ENCODE assay signal across 8 cellular contexts in the genomic region with DNA sequence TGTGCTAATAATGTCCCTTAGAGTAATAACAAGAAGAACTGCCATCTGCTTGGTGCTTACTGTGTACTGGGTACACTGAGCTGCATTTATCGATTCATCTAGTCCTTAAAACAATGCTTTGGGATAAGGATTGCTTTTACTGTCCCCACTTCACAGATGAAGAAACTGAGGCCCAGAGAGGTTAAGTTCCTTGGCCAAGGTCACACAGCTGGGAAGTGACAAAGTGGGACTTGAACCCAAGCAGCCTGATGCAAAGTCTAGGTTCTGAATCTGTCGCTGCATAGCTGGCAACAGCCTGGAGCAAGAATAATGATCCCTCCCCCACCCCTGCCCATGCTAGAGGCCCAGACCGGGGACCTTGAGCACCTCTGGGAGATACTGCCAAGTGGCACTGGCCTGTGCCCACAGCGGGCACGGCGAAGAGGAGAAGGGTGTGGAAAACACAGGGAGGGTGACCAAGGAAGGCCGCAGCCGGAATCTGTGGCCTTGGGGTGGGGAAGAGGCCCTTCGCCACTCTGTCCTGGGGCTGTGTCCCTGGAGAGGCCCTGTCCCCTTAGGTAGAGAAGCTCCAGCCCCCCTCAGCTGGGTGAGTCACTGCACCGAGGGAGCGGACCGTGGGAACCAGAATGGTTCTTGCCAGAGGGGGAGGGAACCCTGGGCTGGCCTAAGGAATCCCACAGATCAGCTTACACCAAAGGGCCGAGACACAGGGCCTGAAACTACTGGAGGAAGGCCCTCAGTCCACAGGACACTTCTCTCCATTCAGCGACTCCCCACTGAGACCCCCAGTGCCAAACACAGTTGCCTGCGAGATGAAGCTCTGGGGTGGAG. TPM values are rescaled to one million over a fixed set of nuclear protein-coding genes. Genes with fewer than 3 reads are reported as not detected.
DNase-seq lines count a peak whose midpoint lies in the region; ATAC-seq and TF ChIP-seq lines count a peak whose summit lies in the region.

No MANE protein-coding gene starts in this region.

- POLR2A ChIA-PET in HEK293 (lab: Yijun Ruan, JAX), result no interaction called here

- no peak for TF ChIP-seq CTCF in HEK293 (tag by site-specific recombination; IDR thresholded peaks at IDR 0.05)
- TF ChIP-seq CTCF in testis (IDR thresholded peaks at IDR 0.05), result no peak

- ATAC-seq in HG03457 (IDR thresholded peaks at IDR 0.05; ENCODE audit: unreplicated experiment), result no peak
- no peak for ATAC-seq in GM19324 (IDR thresholded peaks at IDR 0.05; ENCODE audit: low FRiP score, unreplicated experiment)

- DNase-seq in brain pericyte (ENCODE audit: low read depth, low spot score), result peak; percentile 91
- DNase-seq in kidney glomerular epithelial cell (lab: John Stamatoyannopoulos, UW), result peak; percentile 43
- DNase-seq in testis, result peak; percentile 77
- DNase-seq in GM19238 (ENCODE audit: insufficient read length, low spot score), result no peak
- no peak for DNase-seq in NCI-H2107 (lab: John Stamatoyannopoulos, UW)

- H3K36me3 ChIP-seq in HEK293 (ENCODE audit: control insufficient read depth in 2 of 2, insufficient read depth in 1 of 2, low read length in 2 of 2), result no peaks in the 10 kb centered on the region
- H3K36me3 ChIP-seq in testis (ENCODE audit: low read depth, missing control alignments), result no peaks in the 10 kb centered on the region

- CTCF ChIA-PET in HEK293 (lab: Yijun Ruan, JAX), result interaction anchor here (0.6 to 1.1 kb wide), 2 partner anchors 24 to 222 kb away, joined by 3 read pairs; no protein-coding TSS in a partner anchor

- H3K4me3 ChIP-seq in HEK293 (ENCODE audit: low read depth, low read length) (no peak overlapping the region), testis (peak overlapping the region in 1 of 2 donors; percentile 65)

- no peak for TF ChIP-seq POLR2A in testis (IDR thresholded peaks at IDR 0.05)

- H3K27ac ChIP-seq in HEK293 (ENCODE audit: extremely low read depth, low read depth, low read length) (no peak overlapping the region), testis (peak overlapping the region; percentile 42 to 55)

- intact Hi-C loops in testis (cut with DNase I; ENCODE audit: low total_unique reads), result loop anchor here (10.0 kb wide), 1 partner anchor 48 kb away; no protein-coding TSS in a partner anchor

- no peaks in the 10 kb centered on the region for H3K4me1 ChIP-seq in HEK293 (ENCODE audit: control insufficient read depth, insufficient read depth, low read length)
- peaks cover 45% of the 10 kb centered on the region for H3K4me1 ChIP-seq in testis

- no peaks in the 10 kb centered on the region for H3K27me3 ChIP-seq in testis

- H3K9me3 ChIP-seq in HEK293 (ENCODE audit: control insufficient read depth, insufficient read depth, low read depth, low read length), result no peaks in the 10 kb centered on the region
- no peaks in the 10 kb centered on the region for H3K9me3 ChIP-seq in testis

- 50 to 59% methylated on average over 13 to 15 of the region's 15 CpGs for WGBS in testis, 2 donors

TF ChIP-seq in HEK293, 187 proteins besides CTCF, POLR2A, EP300 and RAD21:
- TF ChIP-seq, protein P1, sequence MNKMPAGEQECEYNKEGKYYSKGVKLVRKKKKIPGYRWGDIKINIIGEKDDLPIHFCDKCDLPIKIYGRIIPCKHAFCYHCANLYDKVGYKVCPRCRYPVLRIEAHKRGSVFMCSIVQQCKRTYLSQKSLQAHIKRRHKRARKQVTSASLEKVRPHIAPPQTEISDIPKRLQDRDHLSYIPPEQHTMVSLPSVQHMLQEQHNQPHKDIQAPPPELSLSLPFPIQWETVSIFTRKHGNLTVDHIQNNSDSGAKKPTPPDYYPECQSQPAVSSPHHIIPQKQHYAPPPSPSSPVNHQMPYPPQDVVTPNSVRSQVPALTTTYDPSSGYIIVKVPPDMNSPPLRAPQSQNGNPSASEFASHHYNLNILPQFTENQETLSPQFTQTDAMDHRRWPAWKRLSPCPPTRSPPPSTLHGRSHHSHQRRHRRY (tag by site-specific recombination; IDR thresholded peaks at IDR 0.05), result no peak
- TF ChIP-seq GLIS1 (tag by site-specific recombination; IDR thresholded peaks at IDR 0.05), result peak; percentile 75
- TF ChIP-seq ZNF596 (tag by site-specific recombination; IDR thresholded peaks at IDR 0.05), result no peak
- TF ChIP-seq, protein P2, sequence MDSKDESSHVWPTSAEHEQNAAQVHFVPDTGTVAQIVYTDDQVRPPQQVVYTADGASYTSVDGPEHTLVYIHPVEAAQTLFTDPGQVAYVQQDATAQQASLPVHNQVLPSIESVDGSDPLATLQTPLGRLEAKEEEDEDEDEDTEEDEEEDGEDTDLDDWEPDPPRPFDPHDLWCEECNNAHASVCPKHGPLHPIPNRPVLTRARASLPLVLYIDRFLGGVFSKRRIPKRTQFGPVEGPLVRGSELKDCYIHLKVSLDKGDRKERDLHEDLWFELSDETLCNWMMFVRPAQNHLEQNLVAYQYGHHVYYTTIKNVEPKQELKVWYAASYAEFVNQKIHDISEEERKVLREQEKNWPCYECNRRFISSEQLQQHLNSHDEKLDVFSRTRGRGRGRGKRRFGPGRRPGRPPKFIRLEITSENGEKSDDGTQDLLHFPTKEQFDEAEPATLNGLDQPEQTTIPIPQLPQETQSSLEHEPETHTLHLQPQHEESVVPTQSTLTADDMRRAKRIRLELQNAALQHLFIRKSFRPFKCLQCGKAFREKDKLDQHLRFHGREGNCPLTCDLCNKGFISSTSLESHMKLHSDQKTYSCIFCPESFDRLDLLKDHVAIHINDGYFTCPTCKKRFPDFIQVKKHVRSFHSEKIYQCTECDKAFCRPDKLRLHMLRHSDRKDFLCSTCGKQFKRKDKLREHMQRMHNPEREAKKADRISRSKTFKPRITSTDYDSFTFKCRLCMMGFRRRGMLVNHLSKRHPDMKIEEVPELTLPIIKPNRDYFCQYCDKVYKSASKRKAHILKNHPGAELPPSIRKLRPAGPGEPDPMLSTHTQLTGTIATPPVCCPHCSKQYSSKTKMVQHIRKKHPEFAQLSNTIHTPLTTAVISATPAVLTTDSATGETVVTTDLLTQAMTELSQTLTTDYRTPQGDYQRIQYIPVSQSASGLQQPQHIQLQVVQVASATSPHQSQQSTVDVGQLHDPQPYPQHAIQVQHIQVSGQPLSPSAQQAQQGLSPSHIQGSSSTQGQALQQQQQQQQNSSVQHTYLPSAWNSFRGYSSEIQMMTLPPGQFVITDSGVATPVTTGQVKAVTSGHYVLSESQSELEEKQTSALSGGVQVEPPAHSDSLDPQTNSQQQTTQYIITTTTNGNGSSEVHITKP (tag by site-specific recombination; IDR thresholded peaks at IDR 0.05), result peak; percentile 80
- 0 out of 2 replicates have a peak, but pooled peaks have one; percentile 14 for TF ChIP-seq IKZF3 (tag by site-specific recombination; IDR thresholded peaks at IDR 0.05)
- TF ChIP-seq ZFP41 (tag by site-specific recombination; IDR thresholded peaks at IDR 0.05; ENCODE audit: borderline replicate concordance), result no peak
- TF ChIP-seq, protein P3, sequence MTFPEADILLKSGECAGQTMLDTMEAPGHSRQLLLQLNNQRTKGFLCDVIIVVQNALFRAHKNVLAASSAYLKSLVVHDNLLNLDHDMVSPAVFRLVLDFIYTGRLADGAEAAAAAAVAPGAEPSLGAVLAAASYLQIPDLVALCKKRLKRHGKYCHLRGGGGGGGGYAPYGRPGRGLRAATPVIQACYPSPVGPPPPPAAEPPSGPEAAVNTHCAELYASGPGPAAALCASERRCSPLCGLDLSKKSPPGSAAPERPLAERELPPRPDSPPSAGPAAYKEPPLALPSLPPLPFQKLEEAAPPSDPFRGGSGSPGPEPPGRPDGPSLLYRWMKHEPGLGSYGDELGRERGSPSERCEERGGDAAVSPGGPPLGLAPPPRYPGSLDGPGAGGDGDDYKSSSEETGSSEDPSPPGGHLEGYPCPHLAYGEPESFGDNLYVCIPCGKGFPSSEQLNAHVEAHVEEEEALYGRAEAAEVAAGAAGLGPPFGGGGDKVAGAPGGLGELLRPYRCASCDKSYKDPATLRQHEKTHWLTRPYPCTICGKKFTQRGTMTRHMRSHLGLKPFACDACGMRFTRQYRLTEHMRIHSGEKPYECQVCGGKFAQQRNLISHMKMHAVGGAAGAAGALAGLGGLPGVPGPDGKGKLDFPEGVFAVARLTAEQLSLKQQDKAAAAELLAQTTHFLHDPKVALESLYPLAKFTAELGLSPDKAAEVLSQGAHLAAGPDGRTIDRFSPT (tag by site-specific recombination; IDR thresholded peaks at IDR 0.05), result peak; percentile 31; the same call in 1 of the 2 replicates
- TF ChIP-seq, protein P4, sequence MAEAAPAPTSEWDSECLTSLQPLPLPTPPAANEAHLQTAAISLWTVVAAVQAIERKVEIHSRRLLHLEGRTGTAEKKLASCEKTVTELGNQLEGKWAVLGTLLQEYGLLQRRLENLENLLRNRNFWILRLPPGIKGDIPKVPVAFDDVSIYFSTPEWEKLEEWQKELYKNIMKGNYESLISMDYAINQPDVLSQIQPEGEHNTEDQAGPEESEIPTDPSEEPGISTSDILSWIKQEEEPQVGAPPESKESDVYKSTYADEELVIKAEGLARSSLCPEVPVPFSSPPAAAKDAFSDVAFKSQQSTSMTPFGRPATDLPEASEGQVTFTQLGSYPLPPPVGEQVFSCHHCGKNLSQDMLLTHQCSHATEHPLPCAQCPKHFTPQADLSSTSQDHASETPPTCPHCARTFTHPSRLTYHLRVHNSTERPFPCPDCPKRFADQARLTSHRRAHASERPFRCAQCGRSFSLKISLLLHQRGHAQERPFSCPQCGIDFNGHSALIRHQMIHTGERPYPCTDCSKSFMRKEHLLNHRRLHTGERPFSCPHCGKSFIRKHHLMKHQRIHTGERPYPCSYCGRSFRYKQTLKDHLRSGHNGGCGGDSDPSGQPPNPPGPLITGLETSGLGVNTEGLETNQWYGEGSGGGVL (tag by site-specific recombination; IDR thresholded peaks at IDR 0.05), result 0 out of 2 replicates have a peak, but pooled peaks have one; percentile 17
- no peak for TF ChIP-seq ZNF561 (tag by site-specific recombination; IDR thresholded peaks at IDR 0.05; ENCODE audit: borderline replicate concordance)
- TF ChIP-seq ZIC2 (tag by site-specific recombination; IDR thresholded peaks at IDR 0.05), result peak; percentile 84
- TF ChIP-seq ZNF768 (tag by site-specific recombination; IDR thresholded peaks at IDR 0.05), result peak; percentile 95

RNA-seq across cellular contexts. Expression of a gene that starts 3.5 kb away (rescaled TPM):
- total RNA-seq in testis, result 10 to 100 TPM; 50.2 to 87.8 TPM
- 69.2 TPM for polyA plus RNA-seq in testis (ENCODE audit: insufficient read depth, low read depth, low replicate concordance)

RNA-seq across cellular contexts. Expression of a gene that starts 60.0 kb away (rescaled TPM):
- total RNA-seq in testis, result 1 to 10 TPM; 4.2 to 4.8 TPM
- 8.6 TPM for polyA plus RNA-seq in testis (ENCODE audit: insufficient read depth, low read depth, low replicate concordance)

Comparison
In these comparisons a context has a peak if more than half of its experiments do, and no peak if none do; other contexts are left out.
1. DNase-seq: peak in brain pericyte (single experiment), kidney glomerular epithelial cell (single experiment) and testis (single experiment); none in GM19238 (single experiment) and NCI-H2107 (single experiment).